In the genomic region with DNA sequence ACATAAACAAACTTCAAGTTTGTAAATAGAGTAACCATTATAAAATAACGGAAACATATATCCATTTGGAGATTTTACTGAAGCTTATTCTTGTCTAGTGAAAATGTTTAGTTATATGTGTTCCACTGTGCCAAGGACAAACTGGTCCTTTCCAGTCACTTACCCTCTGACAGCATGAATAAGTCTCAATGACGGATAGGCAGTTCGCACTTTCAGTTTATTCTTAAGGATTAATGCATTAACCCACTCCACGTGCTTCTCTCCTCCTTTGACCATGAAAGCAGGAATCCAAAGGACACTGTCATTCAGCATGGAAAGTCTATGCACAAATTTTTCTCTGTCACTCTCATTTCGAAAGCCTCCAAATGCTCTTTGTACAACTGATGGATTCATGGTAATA, we compare ENCODE assay signal across 1 cellular context.
TF ChIP-seq lines count a peak whose summit lies in the region.

No MANE protein-coding gene starts in this region.

TF ChIP-seq in HepG2, 621 proteins besides CTCF, POLR2A, EP300 and RAD21:
- TF ChIP-seq ZFP41 (CRISPR knock-in tag; IDR thresholded peaks at IDR 0.05; ENCODE audit: borderline replicate concordance) (no peak), ZNF879 (CRISPR knock-in tag; IDR thresholded peaks at IDR 0.05) (no peak), AGO2 (optimal IDR thresholded peaks at IDR 0.05; ENCODE audit: low read depth, low read length) (no peak), ZNF160 (CRISPR knock-in tag; IDR thresholded peaks at IDR 0.05) (no peak), ZFX (CRISPR knock-in tag; IDR thresholded peaks at IDR 0.05; ENCODE audit: low read depth) (no peak), BORCS8-MEF2B (CRISPR knock-in tag; IDR thresholded peaks at IDR 0.05) (no peak), HNRNPH1 (optimal IDR thresholded peaks at IDR 0.05; ENCODE audit: low read depth, low read length) (no peak), ZNF121 (CRISPR knock-in tag; IDR thresholded peaks at IDR 0.05) (no peak), ZNF644 (CRISPR knock-in tag; IDR thresholded peaks at IDR 0.05; ENCODE audit: low read depth) (no peak)
- TF ChIP-seq, protein P1, sequence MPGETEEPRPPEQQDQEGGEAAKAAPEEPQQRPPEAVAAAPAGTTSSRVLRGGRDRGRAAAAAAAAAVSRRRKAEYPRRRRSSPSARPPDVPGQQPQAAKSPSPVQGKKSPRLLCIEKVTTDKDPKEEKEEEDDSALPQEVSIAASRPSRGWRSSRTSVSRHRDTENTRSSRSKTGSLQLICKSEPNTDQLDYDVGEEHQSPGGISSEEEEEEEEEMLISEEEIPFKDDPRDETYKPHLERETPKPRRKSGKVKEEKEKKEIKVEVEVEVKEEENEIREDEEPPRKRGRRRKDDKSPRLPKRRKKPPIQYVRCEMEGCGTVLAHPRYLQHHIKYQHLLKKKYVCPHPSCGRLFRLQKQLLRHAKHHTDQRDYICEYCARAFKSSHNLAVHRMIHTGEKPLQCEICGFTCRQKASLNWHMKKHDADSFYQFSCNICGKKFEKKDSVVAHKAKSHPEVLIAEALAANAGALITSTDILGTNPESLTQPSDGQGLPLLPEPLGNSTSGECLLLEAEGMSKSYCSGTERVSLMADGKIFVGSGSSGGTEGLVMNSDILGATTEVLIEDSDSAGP (CRISPR knock-in tag; IDR thresholded peaks at IDR 0.05; ENCODE audit: borderline replicate concordance) = no peak
- TF ChIP-seq, protein P2, sequence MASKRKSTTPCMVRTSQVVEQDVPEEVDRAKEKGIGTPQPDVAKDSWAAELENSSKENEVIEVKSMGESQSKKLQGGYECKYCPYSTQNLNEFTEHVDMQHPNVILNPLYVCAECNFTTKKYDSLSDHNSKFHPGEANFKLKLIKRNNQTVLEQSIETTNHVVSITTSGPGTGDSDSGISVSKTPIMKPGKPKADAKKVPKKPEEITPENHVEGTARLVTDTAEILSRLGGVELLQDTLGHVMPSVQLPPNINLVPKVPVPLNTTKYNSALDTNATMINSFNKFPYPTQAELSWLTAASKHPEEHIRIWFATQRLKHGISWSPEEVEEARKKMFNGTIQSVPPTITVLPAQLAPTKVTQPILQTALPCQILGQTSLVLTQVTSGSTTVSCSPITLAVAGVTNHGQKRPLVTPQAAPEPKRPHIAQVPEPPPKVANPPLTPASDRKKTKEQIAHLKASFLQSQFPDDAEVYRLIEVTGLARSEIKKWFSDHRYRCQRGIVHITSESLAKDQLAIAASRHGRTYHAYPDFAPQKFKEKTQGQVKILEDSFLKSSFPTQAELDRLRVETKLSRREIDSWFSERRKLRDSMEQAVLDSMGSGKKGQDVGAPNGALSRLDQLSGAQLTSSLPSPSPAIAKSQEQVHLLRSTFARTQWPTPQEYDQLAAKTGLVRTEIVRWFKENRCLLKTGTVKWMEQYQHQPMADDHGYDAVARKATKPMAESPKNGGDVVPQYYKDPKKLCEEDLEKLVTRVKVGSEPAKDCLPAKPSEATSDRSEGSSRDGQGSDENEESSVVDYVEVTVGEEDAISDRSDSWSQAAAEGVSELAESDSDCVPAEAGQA (IDR thresholded peaks at IDR 0.05; ENCODE audit: low read depth) = no peak
- TF ChIP-seq, protein P2 (CRISPR knock-in tag; IDR thresholded peaks at IDR 0.05; ENCODE audit: borderline replicate concordance) = no peak
- TF ChIP-seq, protein P3, sequence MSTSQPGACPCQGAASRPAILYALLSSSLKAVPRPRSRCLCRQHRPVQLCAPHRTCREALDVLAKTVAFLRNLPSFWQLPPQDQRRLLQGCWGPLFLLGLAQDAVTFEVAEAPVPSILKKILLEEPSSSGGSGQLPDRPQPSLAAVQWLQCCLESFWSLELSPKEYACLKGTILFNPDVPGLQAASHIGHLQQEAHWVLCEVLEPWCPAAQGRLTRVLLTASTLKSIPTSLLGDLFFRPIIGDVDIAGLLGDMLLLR (CRISPR knock-in tag; IDR thresholded peaks at IDR 0.05) = no peak
TF ChIP-seq in HepG2: peak in this region for 0.
